Comparison of ENCODE assay signal across 9 cellular contexts in the genomic region with DNA sequence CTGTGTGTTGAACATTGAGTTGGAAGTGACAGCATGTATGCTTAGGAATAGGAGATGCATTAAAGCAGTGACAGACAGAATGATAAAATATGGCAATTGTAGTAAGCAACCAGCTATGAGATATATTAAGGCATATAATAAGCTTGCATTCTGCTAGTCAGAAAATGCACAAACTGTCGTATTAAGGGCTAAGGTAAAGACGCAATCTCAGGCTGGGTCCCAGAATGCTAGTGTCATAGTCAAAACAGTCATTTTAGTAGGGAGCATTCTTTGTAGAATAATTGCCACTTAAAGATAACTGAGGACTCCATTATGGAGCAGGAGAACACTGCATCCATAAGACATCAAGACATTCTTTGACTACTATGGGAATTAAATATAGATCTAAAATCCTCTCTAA.
"Had no signal": no experiment of that assay in that cellular context is flagged by ENCODE, and none has a peak within 500 bp of the region (broad histone marks: within the 10 kb centered on the region; RNA-seq: fewer than 3 reads in every experiment).

No MANE protein-coding gene starts in this region.

- H3K36me3 ChIP-seq: HAP-1 had no signal

- H3K27ac Mint-ChIP-seq: GM23338, HFFc6 had no signal

- H3K4me3 ChIP-seq: GM23248, GM23338, HAP-1 had no signal

- ATAC-seq: HCT116 had no signal

- H3K9me3 Mint-ChIP-seq: GM23338, H9 had no signal

- H3K9me3 ChIP-seq: HAP-1 had no signal

- H3K4me3 Mint-ChIP-seq: GM23338, H9, HFFc6 had no signal

- DNase-seq: GM23248, GOT3, H7, H9, HCEC 1CT, HFFc6 had no signal

- H3K9ac ChIP-seq: GM23248 had no signal

- H2AFZ ChIP-seq: GM23248, GM23338 had no signal

- H3K27ac ChIP-seq: GM23248 had no signal
